In genomic region chr3:124600765-124601164, GRCh38 we compare ENCODE assay signal across 24 cellular contexts.
DNase-seq lines count a peak whose midpoint lies in the region; ATAC-seq and TF ChIP-seq lines count a peak whose summit lies in the region.
"Had no signal": no experiment of that assay in that cellular context is flagged by ENCODE, and none has a peak within 500 bp of the region (broad histone marks: within the 10 kb centered on the region; RNA-seq: fewer than 3 reads in every experiment).

No MANE protein-coding gene starts in this region.

- BruUV-seq in Calu3 (replicated peaks; lab: Mats Ljungman, UMichigan): no TSS peak

- H3K14ac ChIP-seq in trophoblast cell (ENCODE audit: low read length): no peak overlapping the region

- peak; percentile 5 for ATAC-seq in left ventricle myocardium superior
- no peak for ATAC-seq in GM18867 (IDR thresholded peaks at IDR 0.05; ENCODE audit: unreplicated experiment)
- ATAC-seq: Panc1, T-helper 17 cell had no signal

- H2BK12ac ChIP-seq in trophoblast cell (ENCODE audit: low read length): no peak overlapping the region

- H3K36me3 ChIP-seq in trophoblast cell (ENCODE audit: control insufficient read depth in 1 of 2, insufficient read depth in 2 of 2, low read length in 2 of 2) (peaks cover 0 to 3% of the 10 kb centered on the region in 2 experiments), prostate gland (no peaks in the 10 kb centered on the region)
- H3K36me3 ChIP-seq: neutrophil had no signal

- H3K9me3 Mint-ChIP-seq in Calu3 (ENCODE audit: low read depth, unreplicated experiment): no peaks in the 10 kb centered on the region
- H3K9me3 Mint-ChIP-seq: stimulated activated naive CD8-positive, alpha-beta T cell treated with anti-CD3 and anti-CD28 coated beads, Interleukin-15, Interleukin-2, amounts not matched to agents 100 ng/mL and 50 ng/mL, for 24 hours had no signal

- H3K4me2 ChIP-seq in trophoblast cell (ENCODE audit: low read length): no peak overlapping the region

- H2AFZ ChIP-seq in trophoblast cell (ENCODE audit: insufficient read depth, low read length, poor library complexity): no peak overlapping the region

- H3K18ac ChIP-seq in trophoblast cell (ENCODE audit: low read length): no peak overlapping the region

- H2AK5ac ChIP-seq in trophoblast cell (ENCODE audit: low read length): no peak overlapping the region

- peaks cover 47% of the 10 kb centered on the region for H3K4me1 Mint-ChIP-seq in Calu3 (ENCODE audit: low read depth, unreplicated experiment)

- H3K27me3 Mint-ChIP-seq in Calu3 (ENCODE audit: unreplicated experiment): no peaks in the 10 kb centered on the region

- no peak overlapping the region for H4K91ac ChIP-seq in trophoblast cell (ENCODE audit: low read depth, low read length)

- H3K27me3 ChIP-seq in trophoblast cell (ENCODE audit: insufficient read depth, low read length) (no peaks in the 10 kb centered on the region), prostate gland (replicated peaks; ENCODE audit: insufficient read depth) (no peaks in the 10 kb centered on the region)

- no peak overlapping the region for H3K4me3 Mint-ChIP-seq in Calu3 (ENCODE audit: low read depth, unreplicated experiment)
- H3K4me3 Mint-ChIP-seq: stimulated activated naive CD8-positive, alpha-beta T cell treated with anti-CD3 and anti-CD28 coated beads, Interleukin-15, Interleukin-2, amounts not matched to agents 100 ng/mL and 50 ng/mL, for 24 hours; T-helper 17 cell had no signal

- H3K4ac ChIP-seq in trophoblast cell (ENCODE audit: low read depth, low read length): no peak overlapping the region

- H3K79me1 ChIP-seq in trophoblast cell (ENCODE audit: low read length): peaks cover 2% of the 10 kb centered on the region

- H3K36me3 Mint-ChIP-seq in Calu3 (ENCODE audit: insufficient read depth, unreplicated experiment): no peaks in the 10 kb centered on the region

- CTCF ChIA-PET in Calu3 (lab: Charles Lee): interaction anchor here (0.5 kb wide), 1 partner anchor 19 kb away, joined by 5 read pairs; no protein-coding TSS in a partner anchor

- no peak overlapping the region for H3K9ac ChIP-seq in trophoblast cell (ENCODE audit: low read length)

- H3K4me3 ChIP-seq in trophoblast cell (ENCODE audit: low read depth, low read length) (no peak overlapping the region), prostate gland (no peak overlapping the region)

- H3K27ac Mint-ChIP-seq in Calu3 (ENCODE audit: unreplicated experiment): peak overlapping the region; percentile 55
- H3K27ac Mint-ChIP-seq: stimulated activated naive CD8-positive, alpha-beta T cell treated with anti-CD3 and anti-CD28 coated beads, Interleukin-15, Interleukin-2, amounts not matched to agents 100 ng/mL and 50 ng/mL, for 24 hours; T-helper 17 cell had no signal

- intact Hi-C loops in Calu3 (cut with micrococcal nuclease; ENCODE audit: unreplicated experiment): no loop called here
- intact Hi-C loops in left ventricle myocardium superior (cut with micrococcal nuclease): no loop called here
- intact Hi-C loops in prostate gland (cut with DNase I): no loop called here

- no CpG with 5 or more reads among the region's 4 CpGs for WGBS in trophoblast cell (ENCODE audit: extremely low coverage, insufficient coverage, insufficient read length)
- 88% methylated on average over 4 of the region's 4 CpGs for WGBS in prostate gland

- H3K9me3 ChIP-seq in trophoblast cell (ENCODE audit: insufficient read depth, low read depth, low read length): no peaks in the 10 kb centered on the region
- no peaks in the 10 kb centered on the region for H3K9me3 ChIP-seq in prostate gland
- H3K9me3 ChIP-seq: neutrophil had no signal

- DNase-seq in Calu3: no peak
- peak; percentile 43 for DNase-seq in RPMI8226
- DNase-seq in left ventricle myocardium superior: no peak
- no peak for DNase-seq in trophoblast cell
- no peak for DNase-seq in stimulated activated CD8-positive, alpha-beta memory T cell treated with anti-CD3 and anti-CD28 coated beads, Interleukin-4, amount 100 ng/mL, for 48 hours
- no peak for DNase-seq in prostate gland (ENCODE audit: low spot score)
- no peak for DNase-seq in HPDE6-E6E7 (ENCODE audit: extremely low spot score)
- DNase-seq: activated CD4-positive, alpha-beta T cell treated with anti-CD3 and anti-CD28 coated beads for 4 hours; activated naive CD4-positive, alpha-beta T cell treated with Interleukin-2 at 50 U/mL for 16 hours; activated T-cell treated with anti-CD3 and anti-CD28 coated beads, Interleukin-2, amount 50 U/mL, for 48 hours; central memory CD4-positive, alpha-beta T cell; COR-L47; glutamatergic neuron; GOT3; NCI-H1417 treated with DMSO at 0.1 percent for 48 hours; NCI-H510A treated with DMSO at 0.1 percent for 48 hours; NK-92 treated with Interleukin-12 subunit alpha and Interleukin-12 subunit beta, amount 100 ng/mL, for 24 hours; stimulated activated CD4-positive, alpha-beta T cell treated with anti-CD3 and anti-CD28 coated beads, Interleukin-4, amount 100 ng/mL, for 24 hours; T-helper 17 cell had no signal

- H3K4me1 ChIP-seq in trophoblast cell (ENCODE audit: control insufficient read depth in 1 of 2, insufficient read depth in 2 of 2, low read length in 2 of 2): peaks cover 0 to 10% of the 10 kb centered on the region in 2 experiments
- no peaks in the 10 kb centered on the region for H3K4me1 ChIP-seq in prostate gland (replicated peaks)

- H3K79me2 ChIP-seq in trophoblast cell (ENCODE audit: control insufficient read depth, insufficient read depth, low read length, poor library complexity): peaks cover 3% of the 10 kb centered on the region

- TF ChIP-seq CTCF in Calu3 (IDR thresholded peaks at IDR 0.05; ENCODE audit: unreplicated experiment) (no peak), prostate gland (IDR thresholded peaks at IDR 0.05) (no peak)

- TF ChIP-seq POLR2A in prostate gland (IDR thresholded peaks at IDR 0.05): no peak

- H3K27ac ChIP-seq in trophoblast cell (ENCODE audit: low read depth, low read length) (no peak overlapping the region), prostate gland (no peak overlapping the region)
- H3K27ac ChIP-seq: HL-60, neutrophil had no signal

- H4K12ac ChIP-seq in trophoblast cell (ENCODE audit: low read depth, low read length): no peak overlapping the region

- peak overlapping the region; percentile 6 for H3K23ac ChIP-seq in trophoblast cell (ENCODE audit: low read length)

- H2BK5ac ChIP-seq in trophoblast cell (ENCODE audit: low read depth, low read length, poor library complexity): no peak overlapping the region

- H2BK120ac ChIP-seq in trophoblast cell (ENCODE audit: insufficient read depth, low read length, poor library complexity): no peak overlapping the region

- no peak overlapping the region for H4K8ac ChIP-seq in trophoblast cell (ENCODE audit: low read depth, low read length)
